In genomic region chr2:188813846-188814245, GRCh38 we compare ENCODE assay signal across 22 cellular contexts.
A peak's percentile ranks its signal among the peaks of the same experiment; 100 is the strongest.
DNase-seq lines count a peak whose midpoint lies in the region; ATAC-seq, FAIRE-seq and TF ChIP-seq lines count a peak whose summit lies in the region.
"Had no signal": no experiment of that assay in that cellular context is flagged by ENCODE, and none has a peak within 500 bp of the region (broad histone marks: within the 10 kb centered on the region; RNA-seq: fewer than 3 reads in every experiment).

No MANE protein-coding gene starts in this region.

- peak; percentile 30 for DNase-seq in GM23248
- DNase-seq in adipocyte (ENCODE audit: low read depth) = no peak
- DNase-seq in left ventricle myocardium inferior = no peak
- DNase-seq in retinal pigment epithelial cell (ENCODE audit: low read depth) = peak; percentile 34
- no peak for DNase-seq in kidney
- no peak for DNase-seq in midbrain (lab: John Stamatoyannopoulos, UW)
- DNase-seq in DMS153 (lab: John Stamatoyannopoulos, UW) = no peak
- DNase-seq: activated CD4-positive, alpha-beta T cell treated with anti-CD3 and anti-CD28 coated beads for 4 hours; activated CD8-positive, alpha-beta memory T cell treated with anti-CD3 and anti-CD28 coated beads, Interleukin-2, amount 50 U/mL, for 48 hours; activated naive CD4-positive, alpha-beta T cell treated with Interleukin-2 at 50 U/mL for 16 hours; caudate nucleus; gastrocnemius medialis; immature natural killer cell; NCI-H1092 treated with DMSO at 0.1 percent for 48 hours; NCI-H2171 treated with DMSO at 0.1 percent for 48 hours; NK-92 treated with Interleukin-12 subunit alpha and Interleukin-12 subunit beta, amount 100 ng/mL, for 24 hours; SHP77 had no signal

- no peak for FAIRE-seq in kidney (lab: Jason Lieb, UNC)
- FAIRE-seq: D721Med, GM19239, K562 had no signal

- no peaks in the 10 kb centered on the region for H4K20me1 ChIP-seq in GM23248 (ENCODE audit: insufficient read depth)

- ATAC-seq in HG03457 (IDR thresholded peaks at IDR 0.05; ENCODE audit: unreplicated experiment) = no peak
- ATAC-seq: gastrocnemius medialis, K562 had no signal

- H3K4me1 ChIP-seq in GM23248 (ENCODE audit: insufficient read depth) = peaks cover 42% of the 10 kb centered on the region
- peaks cover 34% of the 10 kb centered on the region for H3K4me1 ChIP-seq in adipocyte (ENCODE audit: control insufficient read depth, insufficient read depth, low read length)
- no peaks in the 10 kb centered on the region for H3K4me1 ChIP-seq in left ventricle myocardium inferior
- no peaks in the 10 kb centered on the region for H3K4me1 ChIP-seq in kidney (ENCODE audit: control insufficient read depth in 1 of 2, insufficient read depth in 1 of 2, low read depth in 1 of 2, low read length in 2 of 2)
- H3K4me1 ChIP-seq: gastrocnemius medialis, parathyroid adenoma had no signal

- H3K9me2 ChIP-seq in GM23248 (ENCODE audit: insufficient read depth) = no peaks in the 10 kb centered on the region

- intact Hi-C loops in left ventricle myocardium inferior (cut with micrococcal nuclease) = no loop called here
- intact Hi-C loops in kidney (cut with DNase I) = no loop called here

- H3K9ac ChIP-seq in GM23248 (no peak overlapping the region), adipocyte (ENCODE audit: low read length) (peak overlapping the region; percentile 28), kidney (ENCODE audit: low read length in 2 of 2) (no peak overlapping the region)
- H3K9ac ChIP-seq: parathyroid adenoma had no signal

- no peak overlapping the region for H3K4me3 ChIP-seq in GM23248
- no peak overlapping the region for H3K4me3 ChIP-seq in adipocyte (ENCODE audit: low read length)
- no peak overlapping the region for H3K4me3 ChIP-seq in left ventricle myocardium inferior
- H3K4me3 ChIP-seq in retinal pigment epithelial cell (ENCODE audit: low read length) = no peak overlapping the region
- no peak overlapping the region for H3K4me3 ChIP-seq in kidney (ENCODE audit: low read length in 2 of 2)
- H3K4me3 ChIP-seq: gastrocnemius medialis, K562 had no signal

- H3K36me3 ChIP-seq in GM23248 (ENCODE audit: low read depth) = no peaks in the 10 kb centered on the region
- H3K36me3 ChIP-seq in adipocyte (ENCODE audit: control insufficient read depth, insufficient read depth, low read length, severe bottlenecking) = no peaks in the 10 kb centered on the region
- H3K36me3 ChIP-seq in left ventricle myocardium inferior = no peaks in the 10 kb centered on the region
- no peaks in the 10 kb centered on the region for H3K36me3 ChIP-seq in kidney (ENCODE audit: control insufficient read depth in 1 of 2, insufficient read depth in 2 of 2, low read length in 2 of 2)
- H3K36me3 ChIP-seq: gastrocnemius medialis had no signal

- WGBS in GM23248 (ENCODE audit: low coverage in 1 of 2, low lambda C conversion rate in 2 of 2, missing lambda C conversion rate in 2 of 2), 2 experiments = 55 to 58% methylated on average over 5 of the region's 5 CpGs

- in situ Hi-C loops in GM23248 (cut with MboI) = no loop called here

- peak overlapping the region; percentile 9 for H3K4me2 ChIP-seq in GM23248 (ENCODE audit: unreplicated experiment)

- peak overlapping the region; percentile 34 for H2AFZ ChIP-seq in GM23248
- H2AFZ ChIP-seq: parathyroid adenoma had no signal

- peaks cover 53% of the 10 kb centered on the region for H3F3A ChIP-seq in GM23248 (ENCODE audit: insufficient read depth)

- H3K9me3 ChIP-seq in GM23248 (ENCODE audit: low read depth) (no peaks in the 10 kb centered on the region), adipocyte (ENCODE audit: control insufficient read depth, low read length) (no peaks in the 10 kb centered on the region), left ventricle myocardium inferior (replicated peaks) (no peaks in the 10 kb centered on the region), kidney (ENCODE audit: control insufficient read depth in 1 of 2, low read length in 2 of 2) (no peaks in the 10 kb centered on the region)
- H3K9me3 ChIP-seq: gastrocnemius medialis had no signal

- TF ChIP-seq CTCF in left ventricle myocardium inferior (IDR thresholded peaks at IDR 0.05; ENCODE audit: borderline replicate concordance) (no peak), retinal pigment epithelial cell (conservative IDR thresholded peaks at IDR 0.05; ENCODE audit: low read depth, low read length) (no peak), kidney (IDR thresholded peaks at IDR 0.05; ENCODE audit: borderline replicate concordance, extremely low read depth, insufficient read depth) (no peak)

- H3K27me3 ChIP-seq in GM23248 (replicated peaks; ENCODE audit: insufficient read depth) (no peaks in the 10 kb centered on the region), adipocyte (replicated peaks; ENCODE audit: control insufficient read depth, insufficient read depth, low read length) (no peaks in the 10 kb centered on the region), left ventricle myocardium inferior (ENCODE audit: low read depth) (no peaks in the 10 kb centered on the region)
- H3K27me3 ChIP-seq: gastrocnemius medialis had no signal

- H3K27ac ChIP-seq in GM23248 = peak overlapping the region; percentile 41
- H3K27ac ChIP-seq in left ventricle myocardium inferior (replicated peaks) = peak overlapping the region; percentile 13
- H3K27ac ChIP-seq in kidney (ENCODE audit: low read depth in 2 of 2, low read length in 2 of 2) = no peak overlapping the region
- H3K27ac ChIP-seq: parathyroid adenoma had no signal

- no peaks in the 10 kb centered on the region for H3K79me2 ChIP-seq in GM23248 (ENCODE audit: insufficient read depth)
- H3K79me2 ChIP-seq: parathyroid adenoma had no signal

Comparison
In these comparisons a context has a peak if more than half of its experiments do, and no peak if none do; other contexts are left out.
1. DNase-seq: peak in GM23248 (single experiment) and retinal pigment epithelial cell (single experiment); none in adipocyte (single experiment), left ventricle myocardium inferior (single experiment), kidney (single experiment), midbrain (single experiment) and DMS153 (single experiment).
2. H3K27ac ChIP-seq: peak in GM23248 (single experiment) and left ventricle myocardium inferior (single experiment); none in kidney (0 of 2).